ENCODE assay signal across 1 cellular context in the genomic region with DNA sequence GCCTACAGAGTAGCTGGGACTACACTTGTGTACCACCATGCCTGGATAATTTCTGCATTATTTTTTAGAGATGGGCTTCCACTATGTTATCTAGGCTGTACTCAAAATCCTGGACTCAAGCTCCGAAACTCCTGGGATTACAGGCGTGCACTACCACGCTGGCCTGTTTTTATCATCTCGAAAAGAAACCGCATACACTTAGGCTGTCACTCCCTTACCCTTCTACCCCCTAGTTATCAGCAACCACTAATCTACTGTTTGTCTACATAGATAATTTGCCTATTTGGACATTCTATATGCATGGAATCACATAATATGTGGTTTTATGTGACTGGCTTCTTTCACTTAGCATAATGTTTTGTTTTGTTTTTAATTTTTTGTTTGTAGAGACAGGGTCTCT.
TF ChIP-seq lines count a peak whose summit lies in the region.

No MANE protein-coding gene starts in this region.

TF ChIP-seq in H1, 55 proteins besides CTCF, POLR2A, EP300 and RAD21 (continued from another document):
- TF ChIP-seq, protein P1, sequence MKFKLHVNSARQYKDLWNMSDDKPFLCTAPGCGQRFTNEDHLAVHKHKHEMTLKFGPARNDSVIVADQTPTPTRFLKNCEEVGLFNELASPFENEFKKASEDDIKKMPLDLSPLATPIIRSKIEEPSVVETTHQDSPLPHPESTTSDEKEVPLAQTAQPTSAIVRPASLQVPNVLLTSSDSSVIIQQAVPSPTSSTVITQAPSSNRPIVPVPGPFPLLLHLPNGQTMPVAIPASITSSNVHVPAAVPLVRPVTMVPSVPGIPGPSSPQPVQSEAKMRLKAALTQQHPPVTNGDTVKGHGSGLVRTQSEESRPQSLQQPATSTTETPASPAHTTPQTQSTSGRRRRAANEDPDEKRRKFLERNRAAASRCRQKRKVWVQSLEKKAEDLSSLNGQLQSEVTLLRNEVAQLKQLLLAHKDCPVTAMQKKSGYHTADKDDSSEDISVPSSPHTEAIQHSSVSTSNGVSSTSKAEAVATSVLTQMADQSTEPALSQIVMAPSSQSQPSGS (IDR thresholded peaks at IDR 0.05; ENCODE audit: low read length), result no peak
- TF ChIP-seq, protein P2, sequence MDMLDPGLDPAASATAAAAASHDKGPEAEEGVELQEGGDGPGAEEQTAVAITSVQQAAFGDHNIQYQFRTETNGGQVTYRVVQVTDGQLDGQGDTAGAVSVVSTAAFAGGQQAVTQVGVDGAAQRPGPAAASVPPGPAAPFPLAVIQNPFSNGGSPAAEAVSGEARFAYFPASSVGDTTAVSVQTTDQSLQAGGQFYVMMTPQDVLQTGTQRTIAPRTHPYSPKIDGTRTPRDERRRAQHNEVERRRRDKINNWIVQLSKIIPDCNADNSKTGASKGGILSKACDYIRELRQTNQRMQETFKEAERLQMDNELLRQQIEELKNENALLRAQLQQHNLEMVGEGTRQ (IDR thresholded peaks at IDR 0.05; ENCODE audit: low read length), result no peak
- TF ChIP-seq, protein P3, sequence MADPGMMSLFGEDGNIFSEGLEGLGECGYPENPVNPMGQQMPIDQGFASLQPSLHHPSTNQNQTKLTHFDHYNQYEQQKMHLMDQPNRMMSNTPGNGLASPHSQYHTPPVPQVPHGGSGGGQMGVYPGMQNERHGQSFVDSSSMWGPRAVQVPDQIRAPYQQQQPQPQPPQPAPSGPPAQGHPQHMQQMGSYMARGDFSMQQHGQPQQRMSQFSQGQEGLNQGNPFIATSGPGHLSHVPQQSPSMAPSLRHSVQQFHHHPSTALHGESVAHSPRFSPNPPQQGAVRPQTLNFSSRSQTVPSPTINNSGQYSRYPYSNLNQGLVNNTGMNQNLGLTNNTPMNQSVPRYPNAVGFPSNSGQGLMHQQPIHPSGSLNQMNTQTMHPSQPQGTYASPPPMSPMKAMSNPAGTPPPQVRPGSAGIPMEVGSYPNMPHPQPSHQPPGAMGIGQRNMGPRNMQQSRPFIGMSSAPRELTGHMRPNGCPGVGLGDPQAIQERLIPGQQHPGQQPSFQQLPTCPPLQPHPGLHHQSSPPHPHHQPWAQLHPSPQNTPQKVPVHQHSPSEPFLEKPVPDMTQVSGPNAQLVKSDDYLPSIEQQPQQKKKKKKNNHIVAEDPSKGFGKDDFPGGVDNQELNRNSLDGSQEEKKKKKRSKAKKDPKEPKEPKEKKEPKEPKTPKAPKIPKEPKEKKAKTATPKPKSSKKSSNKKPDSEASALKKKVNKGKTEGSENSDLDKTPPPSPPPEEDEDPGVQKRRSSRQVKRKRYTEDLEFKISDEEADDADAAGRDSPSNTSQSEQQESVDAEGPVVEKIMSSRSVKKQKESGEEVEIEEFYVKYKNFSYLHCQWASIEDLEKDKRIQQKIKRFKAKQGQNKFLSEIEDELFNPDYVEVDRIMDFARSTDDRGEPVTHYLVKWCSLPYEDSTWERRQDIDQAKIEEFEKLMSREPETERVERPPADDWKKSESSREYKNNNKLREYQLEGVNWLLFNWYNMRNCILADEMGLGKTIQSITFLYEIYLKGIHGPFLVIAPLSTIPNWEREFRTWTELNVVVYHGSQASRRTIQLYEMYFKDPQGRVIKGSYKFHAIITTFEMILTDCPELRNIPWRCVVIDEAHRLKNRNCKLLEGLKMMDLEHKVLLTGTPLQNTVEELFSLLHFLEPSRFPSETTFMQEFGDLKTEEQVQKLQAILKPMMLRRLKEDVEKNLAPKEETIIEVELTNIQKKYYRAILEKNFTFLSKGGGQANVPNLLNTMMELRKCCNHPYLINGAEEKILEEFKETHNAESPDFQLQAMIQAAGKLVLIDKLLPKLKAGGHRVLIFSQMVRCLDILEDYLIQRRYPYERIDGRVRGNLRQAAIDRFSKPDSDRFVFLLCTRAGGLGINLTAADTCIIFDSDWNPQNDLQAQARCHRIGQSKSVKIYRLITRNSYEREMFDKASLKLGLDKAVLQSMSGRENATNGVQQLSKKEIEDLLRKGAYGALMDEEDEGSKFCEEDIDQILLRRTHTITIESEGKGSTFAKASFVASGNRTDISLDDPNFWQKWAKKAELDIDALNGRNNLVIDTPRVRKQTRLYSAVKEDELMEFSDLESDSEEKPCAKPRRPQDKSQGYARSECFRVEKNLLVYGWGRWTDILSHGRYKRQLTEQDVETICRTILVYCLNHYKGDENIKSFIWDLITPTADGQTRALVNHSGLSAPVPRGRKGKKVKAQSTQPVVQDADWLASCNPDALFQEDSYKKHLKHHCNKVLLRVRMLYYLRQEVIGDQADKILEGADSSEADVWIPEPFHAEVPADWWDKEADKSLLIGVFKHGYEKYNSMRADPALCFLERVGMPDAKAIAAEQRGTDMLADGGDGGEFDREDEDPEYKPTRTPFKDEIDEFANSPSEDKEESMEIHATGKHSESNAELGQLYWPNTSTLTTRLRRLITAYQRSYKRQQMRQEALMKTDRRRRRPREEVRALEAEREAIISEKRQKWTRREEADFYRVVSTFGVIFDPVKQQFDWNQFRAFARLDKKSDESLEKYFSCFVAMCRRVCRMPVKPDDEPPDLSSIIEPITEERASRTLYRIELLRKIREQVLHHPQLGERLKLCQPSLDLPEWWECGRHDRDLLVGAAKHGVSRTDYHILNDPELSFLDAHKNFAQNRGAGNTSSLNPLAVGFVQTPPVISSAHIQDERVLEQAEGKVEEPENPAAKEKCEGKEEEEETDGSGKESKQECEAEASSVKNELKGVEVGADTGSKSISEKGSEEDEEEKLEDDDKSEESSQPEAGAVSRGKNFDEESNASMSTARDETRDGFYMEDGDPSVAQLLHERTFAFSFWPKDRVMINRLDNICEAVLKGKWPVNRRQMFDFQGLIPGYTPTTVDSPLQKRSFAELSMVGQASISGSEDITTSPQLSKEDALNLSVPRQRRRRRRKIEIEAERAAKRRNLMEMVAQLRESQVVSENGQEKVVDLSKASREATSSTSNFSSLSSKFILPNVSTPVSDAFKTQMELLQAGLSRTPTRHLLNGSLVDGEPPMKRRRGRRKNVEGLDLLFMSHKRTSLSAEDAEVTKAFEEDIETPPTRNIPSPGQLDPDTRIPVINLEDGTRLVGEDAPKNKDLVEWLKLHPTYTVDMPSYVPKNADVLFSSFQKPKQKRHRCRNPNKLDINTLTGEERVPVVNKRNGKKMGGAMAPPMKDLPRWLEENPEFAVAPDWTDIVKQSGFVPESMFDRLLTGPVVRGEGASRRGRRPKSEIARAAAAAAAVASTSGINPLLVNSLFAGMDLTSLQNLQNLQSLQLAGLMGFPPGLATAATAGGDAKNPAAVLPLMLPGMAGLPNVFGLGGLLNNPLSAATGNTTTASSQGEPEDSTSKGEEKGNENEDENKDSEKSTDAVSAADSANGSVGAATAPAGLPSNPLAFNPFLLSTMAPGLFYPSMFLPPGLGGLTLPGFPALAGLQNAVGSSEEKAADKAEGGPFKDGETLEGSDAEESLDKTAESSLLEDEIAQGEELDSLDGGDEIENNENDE (IDR thresholded peaks at IDR 0.05; ENCODE audit: insufficient replicate concordance, low read length), result no peak
- TF ChIP-seq CHD2 (IDR thresholded peaks at IDR 0.05; ENCODE audit: low read length) (no peak), NANOG (IDR thresholded peaks at IDR 0.05; ENCODE audit: insufficient read depth, low read depth, low read length, poor library complexity, severe bottlenecking) (no peak), SP1 (IDR thresholded peaks at IDR 0.05; ENCODE audit: low read depth, low read length) (no peak), SUZ12 (IDR thresholded peaks at IDR 0.05; ENCODE audit: low read length) (no peak), TCF12 (IDR thresholded peaks at IDR 0.05; ENCODE audit: low read depth, low read length) (no peak), CHD1 (IDR thresholded peaks at IDR 0.05; ENCODE audit: low read depth, low read length) (no peak), PHF8 (conservative IDR thresholded peaks at IDR 0.05; ENCODE audit: low read depth, low read length) (no peak)
TF ChIP-seq in H1: peak in this region for 0.
